8 cellular contexts compared by ENCODE assay signal in the genomic region with DNA sequence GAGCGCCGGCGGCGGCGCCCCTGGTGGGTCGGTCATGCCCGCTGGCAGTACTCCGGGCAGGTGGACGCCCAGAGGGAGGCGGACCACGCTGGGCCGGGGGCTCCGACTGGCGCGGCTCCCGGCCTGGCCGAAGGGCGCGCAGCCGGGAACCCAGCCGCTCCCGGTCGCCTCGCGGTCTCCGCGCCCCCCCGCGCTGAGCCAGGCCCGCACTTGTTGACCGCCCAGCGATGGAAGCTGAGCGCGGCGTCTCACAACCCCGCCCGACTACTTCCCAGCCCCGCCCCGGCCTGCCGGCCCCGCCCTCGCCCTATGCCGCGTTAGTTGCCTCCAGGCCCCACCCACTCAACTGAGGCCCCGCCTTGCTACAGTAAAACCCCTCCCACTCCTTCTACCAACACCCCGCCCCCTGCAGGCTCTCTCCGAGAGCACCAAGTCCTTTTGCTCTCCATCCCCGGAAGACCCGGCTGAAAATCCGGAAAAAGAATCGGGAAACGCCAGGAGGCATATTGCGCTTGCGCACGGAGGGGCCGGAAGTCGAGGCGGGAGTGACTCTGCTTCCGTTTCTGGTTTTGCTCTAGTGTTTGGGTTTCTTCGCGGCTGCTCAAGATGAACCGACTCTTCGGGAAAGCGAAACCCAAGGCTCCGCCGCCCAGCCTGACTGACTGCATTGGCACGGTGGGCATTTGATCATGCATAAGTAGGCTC. TPM values are rescaled to one million over a fixed set of nuclear protein-coding genes. Genes with fewer than 3 reads are reported as not detected.
DNase-seq lines count a peak whose midpoint lies in the region; ATAC-seq and TF ChIP-seq lines count a peak whose summit lies in the region.

TSS of gene BAG1 (minus strand) at position 236 of the 705 bp plus-strand sequence.
TSS of gene CHMP5 (plus strand) at position 577 of the 705 bp plus-strand sequence. CDS start at position 607, 30 bp downstream.

- H3K36me3 Mint-ChIP-seq in WTC11 = peaks cover 40% of the 10 kb centered on the region

- no peaks in the 10 kb centered on the region for H3K27me3 Mint-ChIP-seq in WTC11 (ENCODE audit: low read depth)

- peak within 1 kb of the TSS; percentile 96 for H2AFZ ChIP-seq in smooth muscle cell (ENCODE audit: low read depth)

- no peaks in the 10 kb centered on the region for H3K9me3 ChIP-seq in smooth muscle cell (replicated peaks; ENCODE audit: low read depth)

- H3K36me3 ChIP-seq in smooth muscle cell (ENCODE audit: low read depth) = peaks cover 24% of the 10 kb centered on the region

- CTCF ChIA-PET in WTC11 (lab: Charles Lee) = interaction anchor here (0.5 to 0.8 kb wide), 4 partner anchors 19 to 191 kb away, joined by 3 to 4 read pairs (median 3); partner anchors contain the start of gene SMU1

- no peaks in the 10 kb centered on the region for H3F3A ChIP-seq in smooth muscle cell (ENCODE audit: low read depth)

- WGBS in smooth muscle cell (ENCODE audit: low lambda C conversion rate) = 1% methylated on average over 30 of the region's 67 CpGs

- peak within 1 kb of the TSS; percentile 96 for H3K4me3 ChIP-seq in cardiac fibroblast (replicated peaks in 1 of 2; ENCODE audit: low read depth in 2 of 2, low read length in 2 of 2)
- peak within 1 kb of the TSS; percentile 98 for H3K4me3 ChIP-seq in smooth muscle cell

- H3K9ac ChIP-seq in smooth muscle cell (ENCODE audit: low read depth) = peak within 1 kb of the TSS; percentile 86

- DNase-seq in AG08396 (ENCODE audit: low spot score) = peak; percentile 98
- peak; percentile 85 for DNase-seq in NCI-H226
- DNase-seq in WTC11 (ENCODE audit: low spot score) = peak; percentile 100
- DNase-seq in cardiac fibroblast (ENCODE audit: low read depth in 2 of 2) = peak; percentile 100
- DNase-seq in iPS-NIHi7 (ENCODE audit: extremely low spot score) = peak; percentile 99
- DNase-seq in smooth muscle cell (lab: John Stamatoyannopoulos, UW; ENCODE audit: unreplicated experiment) = peak; percentile 96

- H3K4me1 ChIP-seq in smooth muscle cell (ENCODE audit: low read depth) = peaks cover 12% of the 10 kb centered on the region

- no peaks in the 10 kb centered on the region for H3K27me3 ChIP-seq in smooth muscle cell (ENCODE audit: low read depth)

- POLR2A ChIA-PET in WTC11 (lab: Charles Lee) = interaction anchor here (2.2 kb wide), 1 partner anchor 26 kb away, joined by 13 read pairs; the partner anchor contains the start of gene NFX1

- peak within 1 kb of the TSS; percentile 95 for H3K27ac Mint-ChIP-seq in WTC11

- TF ChIP-seq CTCF in WTC11 (IDR thresholded peaks at IDR 0.05) (no peak), cardiac fibroblast (IDR thresholded peaks at IDR 0.05; ENCODE audit: low read depth, low read length) (peak; percentile 30), smooth muscle cell (IDR thresholded peaks at IDR 0.05; ENCODE audit: borderline replicate concordance, insufficient read depth, poor library complexity, severe bottlenecking) (no peak)

- peak within 1 kb of the TSS; percentile 67 for H3K27ac ChIP-seq in smooth muscle cell (ENCODE audit: low read depth)

- peak within 1 kb of the TSS; percentile 98 for H3K4me2 ChIP-seq in smooth muscle cell

- peaks cover 29% of the 10 kb centered on the region for H3K79me2 ChIP-seq in smooth muscle cell (ENCODE audit: low read depth)

- H3K4me3 Mint-ChIP-seq in WTC11 = peak within 1 kb of the TSS; percentile 98

- peaks cover 13% of the 10 kb centered on the region for H3K4me1 Mint-ChIP-seq in WTC11

- ATAC-seq in GM18909 (IDR thresholded peaks at IDR 0.05; ENCODE audit: poor library complexity, unreplicated experiment) = peak; percentile 83
- ATAC-seq in HG03175 (IDR thresholded peaks at IDR 0.05; ENCODE audit: unreplicated experiment) = peak; percentile 90
- ATAC-seq in WTC11 = peak; percentile 99

- H3K9me3 Mint-ChIP-seq in WTC11 = no peaks in the 10 kb centered on the region

- no peaks in the 10 kb centered on the region for H4K20me1 ChIP-seq in smooth muscle cell (ENCODE audit: low read depth)

TF ChIP-seq in WTC11, 78 proteins besides CTCF, POLR2A, EP300 and RAD21 (continues in another document):
- TF ChIP-seq CREM (CRISPR knock-in tag; IDR thresholded peaks at IDR 0.05) = 0 out of 2 replicates have a peak, but pooled peaks have one; percentile 29
- TF ChIP-seq EMX1 (CRISPR knock-in tag; IDR thresholded peaks at IDR 0.05) = no peak
- TF ChIP-seq, protein P1, sequence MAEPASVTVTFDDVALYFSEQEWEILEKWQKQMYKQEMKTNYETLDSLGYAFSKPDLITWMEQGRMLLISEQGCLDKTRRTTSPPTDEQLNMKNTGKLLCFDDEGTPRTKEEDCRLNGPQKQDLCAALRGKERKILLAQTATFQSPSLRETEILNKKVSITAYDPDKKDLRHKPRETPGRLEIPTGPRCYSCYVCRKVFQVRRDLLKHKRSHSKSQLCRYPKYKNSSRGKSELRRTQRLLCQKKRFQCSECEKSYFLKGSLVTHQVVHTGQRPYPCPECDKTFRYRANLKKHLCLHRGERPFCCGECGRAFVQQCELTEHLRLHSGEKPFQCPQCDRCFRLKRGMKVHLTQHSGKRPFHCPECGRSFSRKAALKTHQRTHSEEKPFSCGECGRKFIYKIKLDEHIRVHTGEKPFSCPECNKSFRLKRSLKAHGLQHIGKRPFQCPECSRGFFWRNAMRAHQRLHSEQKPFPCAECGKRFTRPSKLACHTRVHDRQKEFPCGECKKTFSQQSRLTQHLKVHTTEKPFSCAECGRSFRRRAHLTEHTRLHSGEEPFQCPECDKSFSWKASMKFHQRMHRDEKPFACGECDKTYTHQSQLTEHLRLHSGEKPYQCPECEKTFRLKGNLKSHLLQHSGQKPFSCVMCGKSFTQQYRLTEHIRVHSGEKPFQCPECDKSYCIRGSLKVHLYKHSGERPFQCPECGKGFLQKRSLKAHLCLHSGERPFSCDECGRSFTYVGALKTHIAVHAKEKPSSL (CRISPR knock-in tag; conservative IDR thresholded peaks at IDR 0.05) = no peak
- TF ChIP-seq, protein P2, sequence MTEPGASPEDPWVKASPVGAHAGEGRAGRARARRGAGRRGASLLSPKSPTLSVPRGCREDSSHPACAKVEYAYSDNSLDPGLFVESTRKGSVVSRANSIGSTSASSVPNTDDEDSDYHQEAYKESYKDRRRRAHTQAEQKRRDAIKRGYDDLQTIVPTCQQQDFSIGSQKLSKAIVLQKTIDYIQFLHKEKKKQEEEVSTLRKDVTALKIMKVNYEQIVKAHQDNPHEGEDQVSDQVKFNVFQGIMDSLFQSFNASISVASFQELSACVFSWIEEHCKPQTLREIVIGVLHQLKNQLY (CRISPR knock-in tag; IDR thresholded peaks at IDR 0.05) = no peak
- TF ChIP-seq, protein P3, sequence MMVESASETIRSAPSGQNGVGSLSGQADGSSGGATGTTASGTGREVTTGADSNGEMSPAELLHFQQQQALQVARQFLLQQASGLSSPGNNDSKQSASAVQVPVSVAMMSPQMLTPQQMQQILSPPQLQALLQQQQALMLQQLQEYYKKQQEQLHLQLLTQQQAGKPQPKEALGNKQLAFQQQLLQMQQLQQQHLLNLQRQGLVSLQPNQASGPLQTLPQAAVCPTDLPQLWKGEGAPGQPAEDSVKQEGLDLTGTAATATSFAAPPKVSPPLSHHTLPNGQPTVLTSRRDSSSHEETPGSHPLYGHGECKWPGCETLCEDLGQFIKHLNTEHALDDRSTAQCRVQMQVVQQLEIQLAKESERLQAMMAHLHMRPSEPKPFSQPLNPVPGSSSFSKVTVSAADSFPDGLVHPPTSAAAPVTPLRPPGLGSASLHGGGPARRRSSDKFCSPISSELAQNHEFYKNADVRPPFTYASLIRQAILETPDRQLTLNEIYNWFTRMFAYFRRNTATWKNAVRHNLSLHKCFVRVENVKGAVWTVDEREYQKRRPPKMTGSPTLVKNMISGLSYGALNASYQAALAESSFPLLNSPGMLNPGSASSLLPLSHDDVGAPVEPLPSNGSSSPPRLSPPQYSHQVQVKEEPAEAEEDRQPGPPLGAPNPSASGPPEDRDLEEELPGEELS (CRISPR knock-in tag; IDR thresholded peaks at IDR 0.05) = peak; percentile 53; the same call in 1 of the 2 replicates
- peak; percentile 67 for TF ChIP-seq ETV6 (CRISPR knock-in tag; IDR thresholded peaks at IDR 0.05)
- TF ChIP-seq ELF4 (CRISPR knock-in tag; IDR thresholded peaks at IDR 0.05; ENCODE audit: low read depth) = peak; percentile 43; the same call in 1 of the 2 replicates
- no peak for TF ChIP-seq PREB (CRISPR knock-in tag; IDR thresholded peaks at IDR 0.05; ENCODE audit: borderline replicate concordance)
- TF ChIP-seq SP1 (CRISPR knock-in tag; conservative IDR thresholded peaks at IDR 0.05) = peak; percentile 84

RNA-seq across cellular contexts. Expression of gene BAG1, which starts in this region (rescaled TPM):
- 44.7 to 52.9 TPM (median 48.2 TPM) in 3 replicates for total RNA-seq in WTC11 (2021)
- total RNA-seq in smooth muscle cell = 34.1 and 39.9 TPM in 2 replicates
- polyA plus RNA-seq in smooth muscle cell = 43.3 and 56.4 TPM in 2 replicates

RNA-seq across cellular contexts. Expression of gene CHMP5, which starts in this region (rescaled TPM):
- total RNA-seq in WTC11 (2021) = 46.2 to 50.6 TPM (median 46.9 TPM) in 3 replicates
- 112 and 124 TPM in 2 replicates for total RNA-seq in smooth muscle cell
- polyA plus RNA-seq in smooth muscle cell = 85.9 and 99.3 TPM in 2 replicates

Comparison
In these comparisons a context has a peak if more than half of its experiments do, and no peak if none do; other contexts are left out.
1. Peak in every context shown above with its lines: DNase-seq, ATAC-seq, H3K4me3 ChIP-seq and H3K27ac ChIP-seq.